ENCODE assay signal across 19 cellular contexts in genomic region chr10:128982179-128982915, GRCh38.
DNase-seq lines count a peak whose midpoint lies in the region; ATAC-seq and TF ChIP-seq lines count a peak whose summit lies in the region.
"Had no signal": no experiment of that assay in that cellular context is flagged by ENCODE, and none has a peak within 500 bp of the region (broad histone marks: within the 10 kb centered on the region; RNA-seq: fewer than 3 reads in every experiment).

No MANE protein-coding gene starts in this region.

- H3K27ac ChIP-seq in SJCRH30 = peak overlapping the region; percentile 35; the same call in 1 of the 2 replicates
- H3K27ac ChIP-seq: BLaER1 had no signal

- H3K27me3 ChIP-seq in SJCRH30 = no peaks in the 10 kb centered on the region
- H3K27me3 ChIP-seq: BLaER1 had no signal

- no peak for ATAC-seq in HG02588 (IDR thresholded peaks at IDR 0.05; ENCODE audit: unreplicated experiment)
- ATAC-seq in activated T-cell treated with anti-CD3 and anti-CD28 coated beads, Interleukin-2, amount 50 U/mL, for 4 hours = no peak
- ATAC-seq: HCT116, HepG2 had no signal

- TF ChIP-seq CTCF in glutamatergic neuron (IDR thresholded peaks at IDR 0.05; ENCODE audit: partially characterized antibody, unreplicated experiment) = no peak

- intact Hi-C loops in posterior vena cava (cut with DNase I) = no loop called here
- intact Hi-C loops in activated CD4-positive, alpha-beta T cell treated with anti-CD3 and anti-CD28 coated beads, Interleukin-2, amount 10 ng/mL, durations not matched to agents 24 days and 14 days (cut with micrococcal nuclease) = no loop called here

- peak; percentile 4 for DNase-seq in NCI-H2171 treated with DMSO at 0.1 percent for 48 hours (lab: John Stamatoyannopoulos, UW)
- DNase-seq in NCI-H2171 (lab: John Stamatoyannopoulos, UW) = no peak
- peak; percentile 33 to 38 for DNase-seq in SJCRH30
- peak; percentile 30 for DNase-seq in glutamatergic neuron
- DNase-seq in posterior vena cava (ENCODE audit: low spot score) = peak; percentile 58
- DNase-seq in activated CD4-positive, alpha-beta T cell treated with anti-CD3 and anti-CD28 coated beads, Interleukin-2, amount 10 ng/mL, durations not matched to agents 24 days and 14 days = no peak
- no peak for DNase-seq in activated T-cell treated with anti-CD3 and anti-CD28 coated beads, Interleukin-2, amount 50 U/mL, for 4 hours
- DNase-seq: 8988T; CD4-positive, alpha-beta memory T cell; GDM1; GOT3; H7; HFFc6 had no signal

- peaks cover 5% of the 10 kb centered on the region for H3K4me1 Mint-ChIP-seq in glutamatergic neuron (ENCODE audit: low read depth, unreplicated experiment)
- no peaks in the 10 kb centered on the region for H3K4me1 Mint-ChIP-seq in activated CD4-positive, alpha-beta T cell treated with anti-CD3 and anti-CD28 coated beads, Interleukin-2, amount 10 ng/mL, durations not matched to agents 24 days and 14 days
- no peaks in the 10 kb centered on the region for H3K4me1 Mint-ChIP-seq in activated T-cell treated with anti-CD3 and anti-CD28 coated beads, Interleukin-2, amount 50 U/mL, for 4 hours (ENCODE audit: low read depth)
- H3K4me1 Mint-ChIP-seq: CD14-positive monocyte; CD4-positive, alpha-beta memory T cell; IgD-negative memory B cell had no signal

- no peaks in the 10 kb centered on the region for H3K9me3 Mint-ChIP-seq in glutamatergic neuron (ENCODE audit: unreplicated experiment)
- no peaks in the 10 kb centered on the region for H3K9me3 Mint-ChIP-seq in activated CD4-positive, alpha-beta T cell treated with anti-CD3 and anti-CD28 coated beads, Interleukin-2, amount 10 ng/mL, durations not matched to agents 24 days and 14 days
- H3K9me3 Mint-ChIP-seq in activated T-cell treated with anti-CD3 and anti-CD28 coated beads, Interleukin-2, amount 50 U/mL, for 4 hours = no peaks in the 10 kb centered on the region
- H3K9me3 Mint-ChIP-seq: CD4-positive, alpha-beta memory T cell had no signal

- H3K27ac Mint-ChIP-seq in glutamatergic neuron (ENCODE audit: unreplicated experiment) = no peak overlapping the region
- no peak overlapping the region for H3K27ac Mint-ChIP-seq in activated CD4-positive, alpha-beta T cell treated with anti-CD3 and anti-CD28 coated beads, Interleukin-2, amount 10 ng/mL, durations not matched to agents 24 days and 14 days
- H3K27ac Mint-ChIP-seq: CD4-positive, alpha-beta memory T cell; HFFc6; IgD-negative memory B cell had no signal

- H3K4me3 ChIP-seq in SJCRH30 = peak overlapping the region; percentile 20
- H3K4me3 ChIP-seq: BLaER1 had no signal

- no peaks in the 10 kb centered on the region for H3K9me3 ChIP-seq in SJCRH30 (replicated peaks)

- no peaks in the 10 kb centered on the region for H3K36me3 Mint-ChIP-seq in glutamatergic neuron (ENCODE audit: unreplicated experiment)
- no peaks in the 10 kb centered on the region for H3K36me3 Mint-ChIP-seq in activated CD4-positive, alpha-beta T cell treated with anti-CD3 and anti-CD28 coated beads, Interleukin-2, amount 10 ng/mL, durations not matched to agents 24 days and 14 days (ENCODE audit: low read depth)
- H3K36me3 Mint-ChIP-seq in activated T-cell treated with anti-CD3 and anti-CD28 coated beads, Interleukin-2, amount 50 U/mL, for 4 hours (ENCODE audit: insufficient read depth) = no peaks in the 10 kb centered on the region
- H3K36me3 Mint-ChIP-seq: CD14-positive monocyte; CD4-positive, alpha-beta memory T cell; IgD-negative memory B cell had no signal

- no peak overlapping the region for H3K4me3 Mint-ChIP-seq in glutamatergic neuron (ENCODE audit: unreplicated experiment)
- no peak overlapping the region for H3K4me3 Mint-ChIP-seq in activated CD4-positive, alpha-beta T cell treated with anti-CD3 and anti-CD28 coated beads, Interleukin-2, amount 10 ng/mL, durations not matched to agents 24 days and 14 days
- H3K4me3 Mint-ChIP-seq in activated T-cell treated with anti-CD3 and anti-CD28 coated beads, Interleukin-2, amount 50 U/mL, for 4 hours = no peak overlapping the region
- H3K4me3 Mint-ChIP-seq: CD4-positive, alpha-beta memory T cell; HFFc6; IgD-negative memory B cell had no signal

- no peaks in the 10 kb centered on the region for H3K4me1 ChIP-seq in SJCRH30

- no peaks in the 10 kb centered on the region for H3K36me3 ChIP-seq in SJCRH30
- H3K36me3 ChIP-seq: BLaER1 had no signal

- no peaks in the 10 kb centered on the region for H3K27me3 Mint-ChIP-seq in glutamatergic neuron (ENCODE audit: unreplicated experiment)
- H3K27me3 Mint-ChIP-seq in activated CD4-positive, alpha-beta T cell treated with anti-CD3 and anti-CD28 coated beads, Interleukin-2, amount 10 ng/mL, durations not matched to agents 24 days and 14 days = no peaks in the 10 kb centered on the region
- no peaks in the 10 kb centered on the region for H3K27me3 Mint-ChIP-seq in activated T-cell treated with anti-CD3 and anti-CD28 coated beads, Interleukin-2, amount 50 U/mL, for 4 hours (ENCODE audit: low read depth)
- H3K27me3 Mint-ChIP-seq: IgD-negative memory B cell had no signal

Comparison
In these comparisons a context has a peak if more than half of its experiments do, and no peak if none do; other contexts are left out.
1. DNase-seq: peak in NCI-H2171 treated with DMSO at 0.1 percent for 48 hours (single experiment), SJCRH30 (2 of 2), glutamatergic neuron (single experiment) and posterior vena cava (single experiment); none in NCI-H2171 (single experiment), activated CD4-positive, alpha-beta T cell treated with anti-CD3 and anti-CD28 coated beads, Interleukin-2, amount 10 ng/mL, durations not matched to agents 24 days and 14 days (single experiment) and activated T-cell treated with anti-CD3 and anti-CD28 coated beads, Interleukin-2, amount 50 U/mL, for 4 hours (single experiment).